1 cellular context compared by ENCODE assay signal in the genomic region with DNA sequence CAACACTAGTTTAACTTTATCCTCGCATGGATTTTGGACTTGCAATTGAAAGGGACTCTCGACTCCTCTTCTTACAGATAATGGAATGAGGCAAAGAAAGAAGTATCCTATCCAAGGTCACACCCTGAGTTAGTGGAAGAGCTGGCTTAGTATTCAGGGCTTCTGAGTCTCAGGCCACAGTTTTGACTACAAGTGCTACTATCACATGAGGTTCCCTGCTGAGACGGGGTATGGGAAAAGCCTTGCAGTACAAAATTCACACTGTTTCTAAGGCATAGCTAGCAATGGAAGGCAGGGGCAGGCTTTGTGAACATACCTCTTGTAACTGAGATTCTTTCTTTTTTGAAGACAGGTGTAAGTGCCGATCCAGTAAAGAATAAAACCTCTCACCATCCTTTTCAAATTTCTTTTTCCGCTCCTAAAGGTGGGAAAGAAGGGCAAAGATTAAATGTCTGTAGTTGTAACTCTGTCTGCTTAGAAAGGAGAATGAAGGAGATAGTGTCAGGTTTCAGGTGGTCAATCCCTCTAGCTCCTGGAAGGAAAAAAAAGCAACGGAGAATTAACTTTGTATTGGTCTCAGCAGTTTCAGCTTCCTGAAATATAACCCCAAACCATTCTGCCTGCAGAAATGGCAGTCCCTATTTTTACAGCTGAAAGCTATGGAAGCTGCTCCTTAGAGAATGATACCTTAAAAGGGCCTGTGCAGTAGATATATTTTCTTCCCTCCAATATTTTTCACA.
TF ChIP-seq lines count a peak whose summit lies in the region.

No MANE protein-coding gene starts in this region.

TF ChIP-seq in GM23338, 12 proteins besides CTCF, POLR2A, EP300 and RAD21:
- TF ChIP-seq EZH2phosphoT487 (IDR thresholded peaks at IDR 0.05; ENCODE audit: unreplicated experiment) (no peak), EZH2 (IDR thresholded peaks at IDR 0.05; ENCODE audit: low read depth, unreplicated experiment) (no peak), CREB1 (CRISPR knock-in tag; IDR thresholded peaks at IDR 0.05; ENCODE audit: low read depth) (no peak), ETS1 (IDR thresholded peaks at IDR 0.05) (no peak), REST (IDR thresholded peaks at IDR 0.05; ENCODE audit: unreplicated experiment) (no peak), JUNB (IDR thresholded peaks at IDR 0.05; ENCODE audit: unreplicated experiment) (no peak), ZNF462 (CRISPR knock-in tag; IDR thresholded peaks at IDR 0.05) (no peak), NANOG (IDR thresholded peaks at IDR 0.05; ENCODE audit: borderline replicate concordance) (no peak), POLR2AphosphoS5 (IDR thresholded peaks at IDR 0.05; ENCODE audit: low read depth) (no peak), ZNF114 (CRISPR knock-in tag; IDR thresholded peaks at IDR 0.05) (no peak), ZNF331 (CRISPR knock-in tag; IDR thresholded peaks at IDR 0.05; ENCODE audit: low read depth) (no peak), STAT1 (IDR thresholded peaks at IDR 0.05; ENCODE audit: unreplicated experiment) (no peak)
